In genomic region chr1:201750120-201750519, GRCh38 we compare ENCODE assay signal across 24 cellular contexts.
DNase-seq lines count a peak whose midpoint lies in the region; ATAC-seq and TF ChIP-seq lines count a peak whose summit lies in the region.
"Had no signal": no experiment of that assay in that cellular context is flagged by ENCODE, and none has a peak within 500 bp of the region (broad histone marks: within the 10 kb centered on the region; RNA-seq: fewer than 3 reads in every experiment).

No MANE protein-coding gene starts in this region.

- TF ChIP-seq CTCF in cardiac muscle cell (IDR thresholded peaks at IDR 0.05; ENCODE audit: low read depth, low read length) (no peak), brain (conservative IDR thresholded peaks at IDR 0.05) (no peak), mesothelial cell of epicardium (IDR thresholded peaks at IDR 0.05; ENCODE audit: unreplicated experiment) (no peak)

- H3K4me1 ChIP-seq in cardiac muscle cell (ENCODE audit: low read depth) (peaks cover 84% of the 10 kb centered on the region), aorta (ENCODE audit: control insufficient read depth in 1 of 2, insufficient read depth in 2 of 2, low read length in 2 of 2) (peaks cover 10 to 37% of the 10 kb centered on the region in 2 donors)

- H3K27ac ChIP-seq in cardiac muscle cell (peak overlapping the region; percentile 91), aorta (ENCODE audit: low read depth in 1 of 2, low read length in 2 of 2) (peak overlapping the region; percentile 68 to 99)
- H3K27ac ChIP-seq: upper lobe of left lung, WERI-Rb-1 had no signal

- H3K9me3 Mint-ChIP-seq in brain (no peaks in the 10 kb centered on the region), mesothelial cell of epicardium (no peaks in the 10 kb centered on the region)
- H3K9me3 Mint-ChIP-seq in stimulated activated memory B cell treated with anti-CD40 and anti-IgM and Interleukin-4, amounts not matched to agents 10 μg/mL and 1 μg/mL and 100 μg/mL, for 72 hours: no peaks in the 10 kb centered on the region
- H3K9me3 Mint-ChIP-seq: activated CD4-positive, alpha-beta memory T cell treated with anti-CD3 and anti-CD28 coated beads for 36 hours; stimulated activated naive B cell treated with anti-CD40 and anti-IgM and Interleukin-4, amounts not matched to agents 10 μg/mL and 1 μg/mL and 100 μg/mL, for 72 hours; T-helper 1 cell treated with Interleukin-12 subunit alpha and Interleukin-12 subunit beta and Interleukin-4 antibody, amounts not matched to agents 30 μg/mL and 1 μg/mL, for 36 hours had no signal

- H3K27me3 Mint-ChIP-seq in brain: no peaks in the 10 kb centered on the region
- H3K27me3 Mint-ChIP-seq in mesothelial cell of epicardium (ENCODE audit: low read depth): no peaks in the 10 kb centered on the region
- peaks cover 21% of the 10 kb centered on the region for H3K27me3 Mint-ChIP-seq in stimulated activated memory B cell treated with anti-CD40 and anti-IgM and Interleukin-4, amounts not matched to agents 10 μg/mL and 1 μg/mL and 100 μg/mL, for 72 hours
- H3K27me3 Mint-ChIP-seq: stimulated activated naive B cell treated with anti-CD40 and anti-IgM and Interleukin-4, amounts not matched to agents 10 μg/mL and 1 μg/mL and 100 μg/mL, for 72 hours had no signal

- H3K4me1 Mint-ChIP-seq in brain (peaks cover 85% of the 10 kb centered on the region), mesothelial cell of epicardium (peaks cover 62% of the 10 kb centered on the region)
- H3K4me1 Mint-ChIP-seq in stimulated activated memory B cell treated with anti-CD40 and anti-IgM and Interleukin-4, amounts not matched to agents 10 μg/mL and 1 μg/mL and 100 μg/mL, for 72 hours: peaks cover 12% of the 10 kb centered on the region

- peak overlapping the region in 2 of 5 experiments; percentile 3 to 62 for H3K4me3 Mint-ChIP-seq in brain
- H3K4me3 Mint-ChIP-seq in mesothelial cell of epicardium: no peak overlapping the region
- H3K4me3 Mint-ChIP-seq in stimulated activated memory B cell treated with anti-CD40 and anti-IgM and Interleukin-4, amounts not matched to agents 10 μg/mL and 1 μg/mL and 100 μg/mL, for 72 hours: no peak overlapping the region
- H3K4me3 Mint-ChIP-seq: activated CD4-positive, alpha-beta memory T cell treated with anti-CD3 and anti-CD28 coated beads for 36 hours; stimulated activated naive B cell treated with anti-CD40 and anti-IgM and Interleukin-4, amounts not matched to agents 10 μg/mL and 1 μg/mL and 100 μg/mL, for 72 hours; T-helper 1 cell treated with Interleukin-12 subunit alpha and Interleukin-12 subunit beta and Interleukin-4 antibody, amounts not matched to agents 30 μg/mL and 1 μg/mL, for 36 hours had no signal

- H3K36me3 Mint-ChIP-seq in brain (no peaks in the 10 kb centered on the region), mesothelial cell of epicardium (peaks cover 1% of the 10 kb centered on the region)
- H3K36me3 Mint-ChIP-seq in stimulated activated memory B cell treated with anti-CD40 and anti-IgM and Interleukin-4, amounts not matched to agents 10 μg/mL and 1 μg/mL and 100 μg/mL, for 72 hours: no peaks in the 10 kb centered on the region
- H3K36me3 Mint-ChIP-seq: activated CD4-positive, alpha-beta memory T cell treated with anti-CD3 and anti-CD28 coated beads for 36 hours; stimulated activated naive B cell treated with anti-CD40 and anti-IgM and Interleukin-4, amounts not matched to agents 10 μg/mL and 1 μg/mL and 100 μg/mL, for 72 hours had no signal

- H3K27ac Mint-ChIP-seq in brain (peak overlapping the region in 3 of 5 experiments; percentile 29 to 97 (median 81)), mesothelial cell of epicardium (peak overlapping the region; percentile 84)
- H3K27ac Mint-ChIP-seq in stimulated activated memory B cell treated with anti-CD40 and anti-IgM and Interleukin-4, amounts not matched to agents 10 μg/mL and 1 μg/mL and 100 μg/mL, for 72 hours: no peak overlapping the region
- H3K27ac Mint-ChIP-seq: activated CD4-positive, alpha-beta memory T cell treated with anti-CD3 and anti-CD28 coated beads for 36 hours; stimulated activated naive B cell treated with anti-CD40 and anti-IgM and Interleukin-4, amounts not matched to agents 10 μg/mL and 1 μg/mL and 100 μg/mL, for 72 hours; T-helper 1 cell treated with Interleukin-12 subunit alpha and Interleukin-12 subunit beta and Interleukin-4 antibody, amounts not matched to agents 30 μg/mL and 1 μg/mL, for 36 hours had no signal

- H3K9me3 ChIP-seq in cardiac muscle cell (ENCODE audit: low read depth) (no peaks in the 10 kb centered on the region), aorta (ENCODE audit: control insufficient read depth, low read length) (no peaks in the 10 kb centered on the region)
- H3K9me3 ChIP-seq: upper lobe of left lung had no signal

- ATAC-seq in aorta (ENCODE audit: low FRiP score) (no peak), GM18909 (IDR thresholded peaks at IDR 0.05; ENCODE audit: poor library complexity, unreplicated experiment) (no peak)
- no peak for ATAC-seq in stimulated activated memory B cell treated with anti-CD40 and anti-IgM and Interleukin-4, amounts not matched to agents 10 μg/mL and 1 μg/mL and 100 μg/mL, for 72 hours
- ATAC-seq: left lobe of liver; stimulated activated naive B cell treated with anti-CD40 and anti-IgM and Interleukin-4, amounts not matched to agents 10 μg/mL and 1 μg/mL and 100 μg/mL, for 72 hours had no signal

- DNase-seq in cardiac muscle cell (ENCODE audit: low read depth in 1 of 2, low spot score in 1 of 2): no peak
- DNase-seq in cardiac septum (ENCODE audit: low spot score): no peak
- no peak for DNase-seq in mesothelial cell of epicardium (ENCODE audit: low spot score in 2 of 2, unreplicated experiment in 2 of 2)
- no peak for DNase-seq in aorta
- DNase-seq in SK-N-DZ (ENCODE audit: low spot score): no peak
- DNase-seq: activated CD4-positive, alpha-beta memory T cell treated with anti-CD3 and anti-CD28 coated beads for 36 hours; activated naive CD4-positive, alpha-beta T cell treated with Interleukin-2 at 50 U/mL for 16 hours; C1 segment of cervical spinal cord; cortex of kidney; GOT3; NCI-H1092 treated with DMSO at 0.1 percent for 48 hours; NCI-H2081 treated with DMSO at 0.1 percent for 48 hours; NCI-H524 treated with DMSO at 0.1 percent for 48 hours; nucleus accumbens; SHP77 treated with DMSO at 0.1 percent for 48 hours; stimulated activated CD4-positive, alpha-beta T cell treated with anti-CD3 and anti-CD28 coated beads, Interleukin-15, amount 100 ng/mL, for 24 hours; stimulated activated naive B cell treated with anti-CD40 and anti-IgM and Interleukin-4, amounts not matched to agents 10 μg/mL and 1 μg/mL and 100 μg/mL, for 72 hours; upper lobe of left lung; WERI-Rb-1 had no signal

- H3K4me3 ChIP-seq in cardiac muscle cell (no peak overlapping the region), aorta (ENCODE audit: low read length in 2 of 2) (no peak overlapping the region)
- H3K4me3 ChIP-seq: upper lobe of left lung had no signal

- H3K36me3 ChIP-seq in cardiac muscle cell (no peaks in the 10 kb centered on the region), aorta (ENCODE audit: control insufficient read depth in 1 of 2, insufficient read depth in 2 of 2, low read length in 1 of 2) (no peaks in the 10 kb centered on the region)
- H3K36me3 ChIP-seq: upper lobe of left lung had no signal

- WGBS in aorta, 2 donors: 4 to 5% methylated on average over 3 of the region's 3 CpGs

- H3K27me3 ChIP-seq in cardiac muscle cell (no peaks in the 10 kb centered on the region), aorta (ENCODE audit: control insufficient read depth in 1 of 2, insufficient read depth in 2 of 2, low read length in 1 of 2) (no peaks in the 10 kb centered on the region)
- H3K27me3 ChIP-seq: upper lobe of left lung had no signal

- intact Hi-C loops in cardiac septum (cut with DNase I): no loop called here
- intact Hi-C loops in aorta (cut with DNase I): loop anchor here (2.0 to 5.0 kb wide), 2 partner anchors 42 to 43 kb away; no protein-coding TSS in a partner anchor
